8 cellular contexts compared by ENCODE assay signal in the genomic region with DNA sequence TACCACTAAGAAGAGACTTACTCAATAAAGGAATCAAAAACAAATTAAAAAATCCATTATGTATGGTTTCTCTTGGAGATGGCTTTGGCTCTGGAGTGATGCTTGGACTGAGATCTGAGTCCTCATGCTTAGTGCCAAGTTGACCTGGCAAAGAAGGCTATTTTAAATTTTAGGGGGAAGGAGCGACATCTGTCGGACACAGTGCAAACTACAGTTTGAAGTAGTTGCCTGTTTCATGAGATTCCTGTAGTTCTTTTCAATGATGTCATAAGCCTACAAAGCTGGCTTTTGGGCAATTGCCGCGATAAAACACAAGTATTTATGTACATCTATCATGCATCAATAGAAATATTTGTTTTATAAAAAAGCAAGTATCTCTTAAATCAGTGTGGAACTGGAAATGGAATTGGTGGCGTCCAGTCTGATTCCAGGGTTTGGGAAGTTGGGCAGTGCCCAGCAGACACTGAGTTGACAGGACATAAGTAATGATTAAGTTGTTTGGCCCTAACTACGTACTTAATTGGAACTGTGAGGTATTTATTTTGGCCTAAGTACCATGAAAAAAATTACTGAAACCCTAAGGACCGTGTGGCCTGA. TPM values are rescaled to one million over a fixed set of nuclear protein-coding genes. Genes with fewer than 3 reads are reported as not detected.
DNase-seq lines count a peak whose midpoint lies in the region; ATAC-seq, FAIRE-seq and TF ChIP-seq lines count a peak whose summit lies in the region.

No MANE protein-coding gene starts in this region.

- FAIRE-seq in H1 (lab: Jason Lieb, UNC): peak; percentile 83

- no peak overlapping the region for H2AK5ac ChIP-seq in H1 (ENCODE audit: low read depth, low read length)

- no peak overlapping the region for H3K27ac Mint-ChIP-seq in CD4-positive, alpha-beta T cell

- no peak for TF ChIP-seq POLR2A in H1 (IDR thresholded peaks at IDR 0.05; ENCODE audit: control extremely low read depth in 1 of 2, low read depth in 2 of 2, low read length in 2 of 2)

- no peak for TF ChIP-seq EP300 in H1 (IDR thresholded peaks at IDR 0.05; ENCODE audit: borderline replicate concordance in 1 of 2, low read depth in 2 of 2, low read length in 2 of 2)

- no peak overlapping the region for H4K91ac ChIP-seq in H1 (replicated peaks; ENCODE audit: insufficient read length, low read length)

- H3K9me3 Mint-ChIP-seq in CD4-positive, alpha-beta T cell: no peaks in the 10 kb centered on the region

- no peaks in the 10 kb centered on the region for H3K4me1 ChIP-seq in H1 (replicated peaks in 1 of 4; ENCODE audit: control insufficient read depth in 3 of 4, insufficient read depth in 4 of 4, low read length in 3 of 4)

- no peak overlapping the region for H4K5ac ChIP-seq in H1 (ENCODE audit: insufficient read length, low read depth, low read length)

- H3K27me3 Mint-ChIP-seq in CD4-positive, alpha-beta T cell: no peaks in the 10 kb centered on the region

- no peaks in the 10 kb centered on the region; the same call in 1 of the 2 replicates for H3K36me3 ChIP-seq in H7 (replicated peaks; ENCODE audit: control insufficient read depth, insufficient read depth, low read length)
- H3K36me3 ChIP-seq in H1 (ENCODE audit: control insufficient read depth in 2 of 4, insufficient read depth in 4 of 4, low read length in 3 of 4): peaks cover 0 to 5% (median 0%) of the 10 kb centered on the region in 4 experiments; a peak in 2 of 8 replicates

- no peaks in the 10 kb centered on the region for H3K23me2 ChIP-seq in H1 (ENCODE audit: low read depth, low read length)

- H3K79me1 ChIP-seq in H1 (ENCODE audit: low read depth, low read length): peaks cover 3% of the 10 kb centered on the region; the same call in 1 of the 2 replicates

- no peak overlapping the region for H2BK15ac ChIP-seq in H1 (ENCODE audit: low read length)

- no peak overlapping the region for H2BK5ac ChIP-seq in H1 (ENCODE audit: low read depth, low read length)

- no peak overlapping the region for H2BK120ac ChIP-seq in H1 (replicated peaks; ENCODE audit: low read depth, low read length)

- H4K20me1 ChIP-seq in H1 (replicated peaks in 1 of 2; ENCODE audit: control insufficient read depth in 1 of 2, insufficient read depth in 2 of 2, low read length in 2 of 2): no peaks in the 10 kb centered on the region

- H3K4me3 ChIP-seq in H7 (ENCODE audit: insufficient read depth, low read depth, low read length): no peak overlapping the region
- H3K4me3 ChIP-seq in H1 (ENCODE audit: extremely low read depth in 1 of 4, insufficient read depth in 2 of 4, low read depth in 3 of 4, low read length in 4 of 4): no peak overlapping the region

- H3K4me2 ChIP-seq in H1 (ENCODE audit: insufficient read depth in 1 of 2, low read depth in 2 of 2, low read length in 2 of 2): no peak overlapping the region

- H3K4me3 Mint-ChIP-seq in CD4-positive, alpha-beta T cell: no peak overlapping the region

- POLR2A ChIA-PET in CD4-positive, alpha-beta T cell (lab: Charles Lee): interaction anchor here (1.1 kb wide), 1 partner anchor 257 kb away, joined by 6 read pairs; a partner anchor contains a TSS
- POLR2A ChIA-PET in H1 (lab: Charles Lee; ENCODE audit: partially characterized antibody): interaction anchor here (0.7 kb wide), 1 partner anchor 225 kb away, joined by 3 read pairs; no protein-coding TSS in a partner anchor

- WGBS in H1 (ENCODE audit: extremely low coverage in 1 of 2, insufficient coverage in 1 of 2, insufficient read length in 1 of 2, insufficient replicate concordance in 2 of 2, low coverage in 1 of 2, low lambda C conversion rate in 2 of 2, missing lambda C conversion rate in 1 of 2), 2 experiments: 29% methylated on average over 7 of the region's 7 CpGs; no CpG with 5 or more reads in 1 of the 2 experiments

- H3K4me1 Mint-ChIP-seq in CD4-positive, alpha-beta T cell (ENCODE audit: low read depth): peaks cover 10% of the 10 kb centered on the region

- peak; percentile 95 for TF ChIP-seq CTCF in CD4-positive, alpha-beta T cell (IDR thresholded peaks at IDR 0.05)
- peak in 2 of 3 experiments; percentile 72 to 84; a peak in 3 of 4 replicates for TF ChIP-seq CTCF in H1 (IDR thresholded peaks at IDR 0.05; ENCODE audit: control extremely low read depth in 1 of 3, insufficient read depth in 1 of 3, low read depth in 1 of 3, low read length in 3 of 3)

- intact Hi-C loops in CD4-positive, alpha-beta T cell (cut with DNase I, micrococcal nuclease): loop anchor here (1.0 to 5.0 kb wide), 6 partner anchors 95 to 930 kb away; no protein-coding TSS in a partner anchor

- ATAC-seq in CD4-positive, alpha-beta T cell (ENCODE audit: poor library complexity): peak; percentile 67
- no peak for ATAC-seq in GM21390 (IDR thresholded peaks at IDR 0.05; ENCODE audit: unreplicated experiment)

- H3K18ac ChIP-seq in H1 (ENCODE audit: extremely low read depth, low read length): no peak overlapping the region

- H3K4ac ChIP-seq in H1 (replicated peaks; ENCODE audit: insufficient read length, low read depth, low read length): no peak overlapping the region

- no peak overlapping the region for H3K56ac ChIP-seq in H1 (replicated peaks; ENCODE audit: insufficient read length, low read depth, low read length)

- CTCF ChIA-PET in CD4-positive, alpha-beta T cell (lab: Charles Lee): interaction anchor here (0.6 to 3.3 kb wide), 13 partner anchors 9 to 264 kb away, joined by 3 to 40 read pairs (median 3); a partner anchor contains a TSS
- CTCF ChIA-PET in H1 (lab: Charles Lee; ENCODE audit: partially characterized antibody): interaction anchor here (0.7 to 4.6 kb wide), 49 partner anchors 9 to 701 kb away, joined by 3 to 47 read pairs (median 5); a partner anchor contains a TSS

- H3K79me2 ChIP-seq in H1 (ENCODE audit: control insufficient read depth in 1 of 2, insufficient read depth in 2 of 2, low read length in 2 of 2): peaks cover 5 to 10% of the 10 kb centered on the region in 2 experiments; a peak in 1 of 4 replicates

- peak; percentile 82 to 86 for TF ChIP-seq RAD21 in H1 (IDR thresholded peaks at IDR 0.05 in 1 of 2, conservative IDR thresholded peaks at IDR 0.05 in 1 of 2; ENCODE audit: low read depth in 2 of 2, low read length in 2 of 2)

- H4K8ac ChIP-seq in H1 (ENCODE audit: extremely low read depth, insufficient read depth, low read length): no peak overlapping the region

- no peaks in the 10 kb centered on the region for H3K9me3 ChIP-seq in CD4-positive, alpha-beta T cell (ENCODE audit: control insufficient read depth, low read length)
- H3K9me3 ChIP-seq in H1 (ENCODE audit: insufficient read depth in 2 of 2, low read depth in 1 of 2, low read length in 1 of 2): no peaks in the 10 kb centered on the region

- peaks cover 29% of the 10 kb centered on the region for H3K36me3 Mint-ChIP-seq in CD4-positive, alpha-beta T cell (ENCODE audit: low read depth)

- no peak overlapping the region for H3K9ac ChIP-seq in H1 (replicated peaks in 1 of 4; ENCODE audit: extremely low read depth in 1 of 4, low read depth in 3 of 4, low read length in 3 of 4)

- DNase-seq in CD4-positive, alpha-beta T cell: peak; percentile 18 to 60 (median 47)
- DNase-seq in H7 (peak; percentile 74), NCI-H774 (lab: John Stamatoyannopoulos, UW) (peak; percentile 35), H1 (ENCODE audit: low read depth in 1 of 2, low spot score in 2 of 2) (peak; percentile 19 to 85), midbrain (lab: John Stamatoyannopoulos, UW) (peak; percentile 80)
- peak; percentile 78 for DNase-seq in activated CD8-positive, alpha-beta memory T cell treated with anti-CD3 and anti-CD28 coated beads for 24 hours
- DNase-seq in stimulated activated CD8-positive, alpha-beta memory T cell treated with anti-CD3 and anti-CD28 coated beads, Interleukin-7, amount 100 ng/mL, for 1 hour (ENCODE audit: low read depth in 2 of 2): peak; percentile 19 to 33

- H3K14ac ChIP-seq in H1 (ENCODE audit: insufficient read length): no peak overlapping the region

- H2AFZ ChIP-seq in H1 (ENCODE audit: low read length): no peak overlapping the region

- H3K23ac ChIP-seq in H1 (ENCODE audit: insufficient read length): no peak overlapping the region

- H2BK12ac ChIP-seq in H1 (ENCODE audit: low read depth, low read length): no peak overlapping the region

- no peak overlapping the region for H3K27ac ChIP-seq in CD4-positive, alpha-beta T cell (ENCODE audit: low read depth, low read length)
- no peak overlapping the region for H3K27ac ChIP-seq in H1 (ENCODE audit: low read depth, low read length)

- no peaks in the 10 kb centered on the region for H3K27me3 ChIP-seq in CD4-positive, alpha-beta T cell (ENCODE audit: control insufficient read depth, insufficient read depth, low read length)
- H3K27me3 ChIP-seq in H7 (ENCODE audit: control insufficient read depth, insufficient read depth, low read length) (no peaks in the 10 kb centered on the region), H1 (replicated peaks in 1 of 4; ENCODE audit: control insufficient read depth in 3 of 4, extremely low read depth in 1 of 4, insufficient read depth in 3 of 4, low read length in 3 of 4) (no peaks in the 10 kb centered on the region)

- H2BK20ac ChIP-seq in H1 (ENCODE audit: low read length): no peak overlapping the region

TF ChIP-seq in H1, 55 proteins besides CTCF, POLR2A, EP300 and RAD21 (continues in another document):
- TF ChIP-seq CBX5 (IDR thresholded peaks at IDR 0.05; ENCODE audit: low read depth, low read length) (no peak), TBP (IDR thresholded peaks at IDR 0.05; ENCODE audit: low read depth, low read length) (no peak)
- TF ChIP-seq, protein P1, sequence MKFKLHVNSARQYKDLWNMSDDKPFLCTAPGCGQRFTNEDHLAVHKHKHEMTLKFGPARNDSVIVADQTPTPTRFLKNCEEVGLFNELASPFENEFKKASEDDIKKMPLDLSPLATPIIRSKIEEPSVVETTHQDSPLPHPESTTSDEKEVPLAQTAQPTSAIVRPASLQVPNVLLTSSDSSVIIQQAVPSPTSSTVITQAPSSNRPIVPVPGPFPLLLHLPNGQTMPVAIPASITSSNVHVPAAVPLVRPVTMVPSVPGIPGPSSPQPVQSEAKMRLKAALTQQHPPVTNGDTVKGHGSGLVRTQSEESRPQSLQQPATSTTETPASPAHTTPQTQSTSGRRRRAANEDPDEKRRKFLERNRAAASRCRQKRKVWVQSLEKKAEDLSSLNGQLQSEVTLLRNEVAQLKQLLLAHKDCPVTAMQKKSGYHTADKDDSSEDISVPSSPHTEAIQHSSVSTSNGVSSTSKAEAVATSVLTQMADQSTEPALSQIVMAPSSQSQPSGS (IDR thresholded peaks at IDR 0.05; ENCODE audit: low read length): peak; percentile 65; the same call in 1 of the 2 replicates

RNA-seq across cellular contexts. Expression of a gene that starts 50.0 kb away (rescaled TPM):
- 1 to 10 TPM; 7.0 to 8.4 TPM for total RNA-seq in CD4-positive, alpha-beta T cell
- 28.8 and 31.0 TPM in 2 replicates for total RNA-seq in H7 (2014; rRNA removed; shearing (Covaris generic))
- 42.9 and 44.1 TPM in 2 replicates for total RNA-seq in H1 (2021; fragmentation: NEBNext Ultra II Directional; extraction: Animal tissue kit (Norgen Biotek cat#: 25700))
- polyA plus RNA-seq in H1 (2011; rRNA removed): 14.5 and 22.7 TPM in 2 replicates
- polyA plus RNA-seq in H1 (2011; cell fraction: cytosol; rRNA removed): 31.6 TPM
- 12.4 TPM for polyA plus RNA-seq in H1 (2011; cell fraction: nucleus; rRNA removed)
- polyA plus RNA-seq in H1 (2012, experiment 1 of 2): 39.7 to 72.2 TPM (median 46.4 TPM) in 4 replicates
- polyA plus RNA-seq in H1 (2012, experiment 2 of 2): 14.9 TPM
- polyA plus RNA-seq in H1 (2013, experiment 1 of 2): 41.5 TPM
- polyA plus RNA-seq in H1 (2013, experiment 2 of 2): 45.3 TPM
- 18.5 and 26.1 TPM in 2 replicates for polyA minus RNA-seq in H1 (2011; rRNA and poly(A)+ RNA removed)
- 14.9 TPM for polyA minus RNA-seq in H1 (2011; cell fraction: cytosol; rRNA and poly(A)+ RNA removed)
- polyA minus RNA-seq in H1 (2011; cell fraction: nucleus; rRNA and poly(A)+ RNA removed): 17.2 TPM

Comparison
In these comparisons a context has a peak if more than half of its experiments do, and no peak if none do; other contexts are left out.
1. DNase-seq: peak in every context shown above with its lines; median percentile 80 in midbrain; 78 in activated CD8-positive, alpha-beta memory T cell treated with anti-CD3 and anti-CD28 coated beads for 24 hours; 74 in H7; 52 in H1; 47 in CD4-positive, alpha-beta T cell; 35 in NCI-H774; 26 in stimulated activated CD8-positive, alpha-beta memory T cell treated with anti-CD3 and anti-CD28 coated beads, Interleukin-7, amount 100 ng/mL, for 1 hour.